Comparison of ENCODE assay signal across 23 cellular contexts in genomic region chr4:113086172-113086695, GRCh38. TPM values are rescaled to one million over a fixed set of nuclear protein-coding genes. Genes with fewer than 3 reads are reported as not detected.
A peak's percentile ranks its signal among the peaks of the same experiment; 100 is the strongest.
DNase-seq lines count a peak whose midpoint lies in the region; ATAC-seq and TF ChIP-seq lines count a peak whose summit lies in the region.
"Had no signal": no experiment of that assay in that cellular context is flagged by ENCODE, and none has a peak within 500 bp of the region (broad histone marks: within the 10 kb centered on the region; RNA-seq: fewer than 3 reads in every experiment).

No MANE protein-coding gene starts in this region.

- TF ChIP-seq POLR2A in sigmoid colon (IDR thresholded peaks at IDR 0.05) = no peak

- H3K4me3 ChIP-seq in LNCaP clone FGC (ENCODE audit: low read depth, low read length) = no peak overlapping the region
- H3K4me3 ChIP-seq in sigmoid colon = no peak overlapping the region
- H3K4me3 ChIP-seq: BLaER1 treated with 17β-estradiol and CSF1 and Interleukin-3, amounts not matched to agents 10 nM and 100 nM; SK-N-MC; testis had no signal

- H3K9me3 Mint-ChIP-seq in activated naive CD8-positive, alpha-beta T cell treated with anti-CD3 and anti-CD28 coated beads, Interleukin-2, amount 50 U/mL, for 24 hours = no peaks in the 10 kb centered on the region
- H3K9me3 Mint-ChIP-seq: naive thymus-derived CD4-positive, alpha-beta T cell; stimulated activated naive B cell treated with anti-CD40 and anti-IgM and Interleukin-4, amounts not matched to agents 10 μg/mL and 1 μg/mL and 100 μg/mL, for 72 hours; T-helper 1 cell treated with Interleukin-12 subunit alpha and Interleukin-12 subunit beta and Interleukin-4 antibody, amounts not matched to agents 30 μg/mL and 1 μg/mL, for 36 hours had no signal

- H3K4me1 ChIP-seq in sigmoid colon = no peaks in the 10 kb centered on the region
- H3K4me1 ChIP-seq: testis had no signal

- WGBS in sigmoid colon, 2 donors = 13 to 50% methylated on average over 2 of the region's 2 CpGs

- no peak overlapping the region for H3K27ac Mint-ChIP-seq in activated naive CD8-positive, alpha-beta T cell treated with anti-CD3 and anti-CD28 coated beads, Interleukin-2, amount 50 U/mL, for 24 hours
- H3K27ac Mint-ChIP-seq: naive thymus-derived CD4-positive, alpha-beta T cell; stimulated activated naive B cell treated with anti-CD40 and anti-IgM and Interleukin-4, amounts not matched to agents 10 μg/mL and 1 μg/mL and 100 μg/mL, for 72 hours; T-helper 1 cell treated with Interleukin-12 subunit alpha and Interleukin-12 subunit beta and Interleukin-4 antibody, amounts not matched to agents 30 μg/mL and 1 μg/mL, for 36 hours had no signal

- peak; percentile 68 for ATAC-seq in left lobe of liver
- no peak for ATAC-seq in activated naive CD8-positive, alpha-beta T cell treated with anti-CD3 and anti-CD28 coated beads, Interleukin-2, amount 50 U/mL, for 24 hours
- ATAC-seq: naive thymus-derived CD4-positive, alpha-beta T cell; stimulated activated naive B cell treated with anti-CD40 and anti-IgM and Interleukin-4, amounts not matched to agents 10 μg/mL and 1 μg/mL and 100 μg/mL, for 72 hours had no signal

- H3K27me3 Mint-ChIP-seq in activated naive CD8-positive, alpha-beta T cell treated with anti-CD3 and anti-CD28 coated beads, Interleukin-2, amount 50 U/mL, for 24 hours = peaks cover 3% of the 10 kb centered on the region
- H3K27me3 Mint-ChIP-seq: stimulated activated naive B cell treated with anti-CD40 and anti-IgM and Interleukin-4, amounts not matched to agents 10 μg/mL and 1 μg/mL and 100 μg/mL, for 72 hours had no signal

- intact Hi-C loops in sigmoid colon (cut with DNase I) = loop anchor here (10.0 kb wide), 1 partner anchor 131 kb away; no protein-coding TSS in a partner anchor

- no peaks in the 10 kb centered on the region for H3K36me3 ChIP-seq in sigmoid colon
- H3K36me3 ChIP-seq: BLaER1 treated with 17β-estradiol and CSF1 and Interleukin-3, amounts not matched to agents 10 nM and 100 nM had no signal

- peak; percentile 43 for DNase-seq in COR-L47 (lab: John Stamatoyannopoulos, UW)
- DNase-seq in LNCaP clone FGC (ENCODE audit: low read depth) = peak; percentile 15
- DNase-seq in left lobe of liver (ENCODE audit: low spot score) = no peak
- DNase-seq in activated naive CD8-positive, alpha-beta T cell treated with anti-CD3 and anti-CD28 coated beads, Interleukin-2, amount 50 U/mL, for 24 hours = no peak
- no peak for DNase-seq in sigmoid colon
- DNase-seq in activated T-cell treated with anti-CD3 and anti-CD28 coated beads for 4 hours = no peak
- DNase-seq: activated CD4-positive, alpha-beta T cell treated with anti-CD3 and anti-CD28 coated beads for 1 hour; activated CD8-positive, alpha-beta memory T cell treated with anti-CD3 and anti-CD28 coated beads for 24 hours; activated naive CD4-positive, alpha-beta T cell treated with anti-CD3 and anti-CD28 coated beads, Interleukin-2, amount 50 U/mL, for 16 hours; central memory CD4-positive, alpha-beta T cell; HCEC 1CT; mesendoderm; naive thymus-derived CD4-positive, alpha-beta T cell; NCI-H1417 treated with DMSO at 0.1 percent for 48 hours; NCI-H524; occipital lobe; stimulated activated CD4-positive, alpha-beta T cell treated with anti-CD3 and anti-CD28 coated beads, Interleukin-4, amount 100 ng/mL, for 1 hour; stimulated activated naive B cell treated with anti-CD40 and anti-IgM and Interleukin-4, amounts not matched to agents 10 μg/mL and 1 μg/mL and 100 μg/mL, for 72 hours; testis had no signal

- no peak for TF ChIP-seq CTCF in LNCaP clone FGC (IDR thresholded peaks at IDR 0.05; ENCODE audit: control insufficient read depth, extremely low read depth, insufficient read depth)
- TF ChIP-seq CTCF in sigmoid colon (IDR thresholded peaks at IDR 0.05) = no peak

- no peaks in the 10 kb centered on the region for H3K4me1 Mint-ChIP-seq in activated naive CD8-positive, alpha-beta T cell treated with anti-CD3 and anti-CD28 coated beads, Interleukin-2, amount 50 U/mL, for 24 hours
- H3K4me1 Mint-ChIP-seq: naive thymus-derived CD4-positive, alpha-beta T cell; stimulated activated naive B cell treated with anti-CD40 and anti-IgM and Interleukin-4, amounts not matched to agents 10 μg/mL and 1 μg/mL and 100 μg/mL, for 72 hours had no signal

- no peaks in the 10 kb centered on the region for H3K36me3 Mint-ChIP-seq in activated naive CD8-positive, alpha-beta T cell treated with anti-CD3 and anti-CD28 coated beads, Interleukin-2, amount 50 U/mL, for 24 hours (ENCODE audit: low read depth)
- H3K36me3 Mint-ChIP-seq: naive thymus-derived CD4-positive, alpha-beta T cell; stimulated activated naive B cell treated with anti-CD40 and anti-IgM and Interleukin-4, amounts not matched to agents 10 μg/mL and 1 μg/mL and 100 μg/mL, for 72 hours had no signal

- H3K27me3 ChIP-seq in sigmoid colon = no peaks in the 10 kb centered on the region
- H3K27me3 ChIP-seq: BLaER1 treated with 17β-estradiol and CSF1 and Interleukin-3, amounts not matched to agents 10 nM and 100 nM; testis had no signal

- no peak overlapping the region for H3K4me3 Mint-ChIP-seq in activated naive CD8-positive, alpha-beta T cell treated with anti-CD3 and anti-CD28 coated beads, Interleukin-2, amount 50 U/mL, for 24 hours
- H3K4me3 Mint-ChIP-seq: naive thymus-derived CD4-positive, alpha-beta T cell; stimulated activated naive B cell treated with anti-CD40 and anti-IgM and Interleukin-4, amounts not matched to agents 10 μg/mL and 1 μg/mL and 100 μg/mL, for 72 hours; T-helper 1 cell treated with Interleukin-12 subunit alpha and Interleukin-12 subunit beta and Interleukin-4 antibody, amounts not matched to agents 30 μg/mL and 1 μg/mL, for 36 hours had no signal

- H3K27ac ChIP-seq in angular gyrus (ENCODE audit: low read depth, low read length) (peak overlapping the region; percentile 34), sigmoid colon (no peak overlapping the region)
- H3K27ac ChIP-seq: BLaER1 treated with 17β-estradiol and CSF1 and Interleukin-3, amounts not matched to agents 10 nM and 100 nM; SK-N-MC; testis had no signal

- no peak for TF ChIP-seq EP300 in sigmoid colon (IDR thresholded peaks at IDR 0.05)

- H3K9me3 ChIP-seq in sigmoid colon = no peaks in the 10 kb centered on the region
- H3K9me3 ChIP-seq: BLaER1 treated with 17β-estradiol and CSF1 and Interleukin-3, amounts not matched to agents 10 nM and 100 nM; testis had no signal

RNA-seq across cellular contexts. Expression of gene ANK2, which starts 36.8 kb away (rescaled TPM):
- total RNA-seq in left lobe of liver (0.68 TPM), sigmoid colon (100 to 1,000 TPM in 1 of 4 donors, 10 to 100 TPM in 3; 69.8 to 141 (median 81.6) TPM)
- polyA plus RNA-seq in sigmoid colon = 10 to 100 TPM in 1 of 3 donors, 1 to 10 TPM in 2; 1.4 to 12.4 (median 6.0) TPM
- polyA plus RNA-seq: naive thymus-derived CD4-positive, alpha-beta T cell had no signal

Comparison
In these comparisons a context has a peak if more than half of its experiments do, and no peak if none do; other contexts are left out.
1. DNase-seq: peak in COR-L47 (single experiment) and LNCaP clone FGC (single experiment); none in left lobe of liver (single experiment), activated naive CD8-positive, alpha-beta T cell treated with anti-CD3 and anti-CD28 coated beads, Interleukin-2, amount 50 U/mL, for 24 hours (single experiment), sigmoid colon (single experiment) and activated T-cell treated with anti-CD3 and anti-CD28 coated beads for 4 hours (single experiment).
2. RNA of gene ANK2, which starts 36.8 kb away (total RNA-seq): 69.8 to 141 TPM in sigmoid colon; 0.68 TPM in left lobe of liver (single experiment); every median in the first group is over 10 times any median in the second.